14 cellular contexts compared by ENCODE assay signal in genomic region chr22:49993649-49994360, GRCh38. TPM values are rescaled to one million over a fixed set of nuclear protein-coding genes. Genes with fewer than 3 reads are reported as not detected.
DNase-seq lines count a peak whose midpoint lies in the region; ATAC-seq and TF ChIP-seq lines count a peak whose summit lies in the region.
"Had no signal": no experiment of that assay in that cellular context is flagged by ENCODE, and none has a peak within 500 bp of the region (broad histone marks: within the 10 kb centered on the region; RNA-seq: fewer than 3 reads in every experiment).

No MANE protein-coding gene starts in this region.

- no peaks in the 10 kb centered on the region for H3K9me2 ChIP-seq in PC-3 (replicated peaks; ENCODE audit: low read length)

- peaks cover 2% of the 10 kb centered on the region for H3K27me3 Mint-ChIP-seq in activated naive CD4-positive, alpha-beta T cell treated with anti-CD3 and anti-CD28 coated beads for 36 hours (ENCODE audit: low read depth)

- CTCF ChIA-PET in activated naive CD4-positive, alpha-beta T cell treated with anti-CD3 and anti-CD28 coated beads for 36 hours (lab: Charles Lee), result interaction anchor here (1.1 to 5.6 kb wide), 12 partner anchors 9 to 68 kb away, joined by 3 to 68 read pairs (median 10); no protein-coding TSS in a partner anchor
- CTCF ChIA-PET in PC-3 (lab: Charles Lee), result interaction anchor here (0.6 to 1.2 kb wide), 2 partner anchors 20 to 37 kb away, joined by 3 to 4 read pairs; no protein-coding TSS in a partner anchor

- ATAC-seq in PC-3, result no peak

- H3K27ac ChIP-seq in PC-3 (ENCODE audit: low read length) (no peak overlapping the region), temporal lobe (ENCODE audit: low read depth, low read length) (peak overlapping the region; percentile 94)
- H3K27ac ChIP-seq: gastrocnemius medialis had no signal

- peaks cover 4% of the 10 kb centered on the region for H3K4me1 Mint-ChIP-seq in activated naive CD4-positive, alpha-beta T cell treated with anti-CD3 and anti-CD28 coated beads for 36 hours (ENCODE audit: low read depth)

- TF ChIP-seq CTCF in PC-3 (conservative IDR thresholded peaks at IDR 0.05; ENCODE audit: low read depth, low read length) (0 out of 2 replicates have a peak, but pooled peaks have one; percentile 0), GM13977 (IDR thresholded peaks at IDR 0.05; ENCODE audit: extremely low read depth, insufficient read depth, missing control alignments) (no peak)

- peak overlapping the region; percentile 19 for H3K27ac Mint-ChIP-seq in activated naive CD4-positive, alpha-beta T cell treated with anti-CD3 and anti-CD28 coated beads for 36 hours
- H3K27ac Mint-ChIP-seq: natural killer cell had no signal

- H3K9me3 ChIP-seq in PC-3 (ENCODE audit: low read length), result peaks cover 5% of the 10 kb centered on the region; the same call in 1 of the 2 replicates
- H3K9me3 ChIP-seq: gastrocnemius medialis had no signal

- no peak overlapping the region for H3K4me3 Mint-ChIP-seq in activated naive CD4-positive, alpha-beta T cell treated with anti-CD3 and anti-CD28 coated beads for 36 hours
- H3K4me3 Mint-ChIP-seq: natural killer cell had no signal

- no peaks in the 10 kb centered on the region for H3K79me2 ChIP-seq in PC-3 (ENCODE audit: low read length)

- peaks cover 4% of the 10 kb centered on the region for H3K36me3 Mint-ChIP-seq in activated naive CD4-positive, alpha-beta T cell treated with anti-CD3 and anti-CD28 coated beads for 36 hours (ENCODE audit: low read depth)
- H3K36me3 Mint-ChIP-seq: natural killer cell had no signal

- POLR2A ChIA-PET in PC-3 (lab: Charles Lee; ENCODE audit: unreplicated experiment), result no interaction called here

- H4K20me1 ChIP-seq in PC-3 (ENCODE audit: low read length), result no peaks in the 10 kb centered on the region

- peaks cover 17% of the 10 kb centered on the region for H3K9me3 Mint-ChIP-seq in activated naive CD4-positive, alpha-beta T cell treated with anti-CD3 and anti-CD28 coated beads for 36 hours

- H3K4me2 ChIP-seq in PC-3 (ENCODE audit: low read length), result no peak overlapping the region

- no peak overlapping the region for H3K9ac ChIP-seq in PC-3 (ENCODE audit: low read length)

- DNase-seq in activated naive CD4-positive, alpha-beta T cell treated with anti-CD3 and anti-CD28 coated beads for 36 hours, result no peak
- no peak for DNase-seq in activated naive CD4-positive, alpha-beta T cell treated with Interleukin-2 at 50 U/mL for 16 hours
- DNase-seq in PC-3, result no peak
- peak; percentile 4 for DNase-seq in iPS-NIHi7 (ENCODE audit: extremely low spot score)
- DNase-seq in NCI-H82 treated with DMSO at 0.1 percent for 48 hours (lab: John Stamatoyannopoulos, UW; ENCODE audit: unreplicated experiment), result no peak
- DNase-seq in GM13977 (ENCODE audit: low spot score), result no peak
- DNase-seq in stimulated activated CD8-positive, alpha-beta memory T cell treated with anti-CD3 and anti-CD28 coated beads, Interleukin-4, amount 100 ng/mL, for 48 hours, result no peak
- DNase-seq: NCI-H1417; NK-92 treated with Interleukin-12 subunit alpha and Interleukin-12 subunit beta, amount 100 ng/mL, for 24 hours; T1000 had no signal

- no TSS peak for BruUV-seq in PC-3 (replicated peaks; lab: Mats Ljungman, UMichigan)

- in situ Hi-C loops in GM13977 (cut with MboI; ENCODE audit: low pct_unique_long_range_greater_than_20kb, low sequenced_read_pairs, unreplicated experiment), result no loop called here

- no peaks in the 10 kb centered on the region for H3F3A ChIP-seq in PC-3 (ENCODE audit: low read length, unreplicated experiment)

- intact Hi-C loops in activated naive CD4-positive, alpha-beta T cell treated with anti-CD3 and anti-CD28 coated beads for 36 hours (cut with micrococcal nuclease), result loop anchor here (1.0 to 2.0 kb wide), 4 partner anchors 15 to 227 kb away; no protein-coding TSS in a partner anchor
- intact Hi-C loops in PC-3 (cut with micrococcal nuclease), result loop anchor here (2.0 to 5.0 kb wide), 2 partner anchors 37 to 62 kb away; no protein-coding TSS in a partner anchor

- H3K36me3 ChIP-seq in PC-3 (ENCODE audit: low read depth, low read length), result no peaks in the 10 kb centered on the region
- H3K36me3 ChIP-seq: gastrocnemius medialis had no signal

- no peaks in the 10 kb centered on the region for H3K27me3 ChIP-seq in PC-3 (ENCODE audit: low read length)

- no peak overlapping the region for H2AFZ ChIP-seq in PC-3 (ENCODE audit: low read length)

- no peaks in the 10 kb centered on the region for H3K4me1 ChIP-seq in PC-3 (ENCODE audit: insufficient read depth, low read length)

- H3K4me3 ChIP-seq in PC-3 (ENCODE audit: low read length), result no peak overlapping the region
- H3K4me3 ChIP-seq: gastrocnemius medialis, lung had no signal

RNA-seq across cellular contexts. Expression of gene IL17REL, which starts 18.8 kb away (rescaled TPM):
- total RNA-seq in activated naive CD4-positive, alpha-beta T cell treated with anti-CD3 and anti-CD28 coated beads for 36 hours, result under 1 TPM; 0.12 to 0.15 TPM
- total RNA-seq in PC-3 (2014; rRNA removed), result 0.04 TPM in 1 of 2 replicates, not detected in the other
- total RNA-seq in temporal lobe, result 0.25 TPM
- total RNA-seq: gastrocnemius medialis, natural killer cell had no signal

RNA-seq across cellular contexts. Expression of gene PIM3, which starts 33.2 kb away (rescaled TPM):
- 100 to 1,000 TPM; 202 to 210 TPM for total RNA-seq in activated naive CD4-positive, alpha-beta T cell treated with anti-CD3 and anti-CD28 coated beads for 36 hours
- 61.7 and 72.8 TPM in 2 replicates for total RNA-seq in PC-3 (2014; rRNA removed)
- total RNA-seq in temporal lobe, result 8.9 TPM
